In the genomic region with DNA sequence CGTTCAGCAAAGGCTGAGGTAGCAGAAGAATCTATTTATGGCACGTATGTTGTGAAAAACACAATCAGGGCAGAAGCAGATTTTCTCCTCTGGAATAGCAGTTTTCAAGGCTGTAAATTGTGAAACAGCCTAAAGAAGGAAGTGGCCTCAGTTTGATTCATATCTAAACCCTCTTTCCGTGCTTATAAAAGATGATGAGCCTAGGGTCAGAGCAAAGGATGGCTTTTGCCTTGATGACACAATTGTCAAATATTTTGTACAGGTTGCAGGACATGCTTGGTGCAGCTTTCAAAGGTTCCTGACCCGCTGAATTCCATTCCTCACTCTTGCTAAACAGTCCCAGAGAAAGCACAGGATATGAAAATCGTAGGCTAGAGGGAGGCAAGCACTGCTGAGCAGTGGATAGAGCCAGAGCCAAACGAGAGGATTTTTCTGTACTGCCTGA, we compare ENCODE assay signal across 11 cellular contexts.
DNase-seq lines count a peak whose midpoint lies in the region; ATAC-seq and TF ChIP-seq lines count a peak whose summit lies in the region.
"Had no signal": no experiment of that assay in that cellular context is flagged by ENCODE, and none has a peak within 500 bp of the region (broad histone marks: within the 10 kb centered on the region; RNA-seq: fewer than 3 reads in every experiment).

No MANE protein-coding gene starts in this region.

- H3K4me1 ChIP-seq in IMR-90 (ENCODE audit: control insufficient read depth, insufficient read depth, low read length) (peaks cover 22% of the 10 kb centered on the region), foreskin keratinocyte (peaks cover 14% of the 10 kb centered on the region)
- H3K4me1 ChIP-seq: tibial artery had no signal

- H2AK9ac ChIP-seq in IMR-90 (replicated peaks; ENCODE audit: low read depth, low read length, poor library complexity), result no peak overlapping the region

- H3K36me3 ChIP-seq in IMR-90 (ENCODE audit: control insufficient read depth, insufficient read depth, low read length), result no peaks in the 10 kb centered on the region
- H3K36me3 ChIP-seq: tibial artery had no signal

- H4K20me1 ChIP-seq in IMR-90 (ENCODE audit: insufficient read depth, low read length), result no peaks in the 10 kb centered on the region

- in situ Hi-C loops in IMR-90 (cut with MboI; ENCODE audit: low sequenced_read_pairs), result no loop called here

- H4K91ac ChIP-seq in IMR-90 (ENCODE audit: insufficient read depth, low read depth, low read length), result no peak overlapping the region; the same call in 1 of the 2 replicates

- no peak overlapping the region for H3K23ac ChIP-seq in IMR-90 (ENCODE audit: low read depth, low read length)

- peak overlapping the region; percentile 57; the same call in 1 of the 2 replicates for H3K4ac ChIP-seq in IMR-90 (ENCODE audit: low read depth, low read length)

- 0 out of 2 replicates have a peak overlapping the region, but pooled peaks have one; percentile 8 for H3K56ac ChIP-seq in IMR-90 (ENCODE audit: extremely low read depth, insufficient read depth, low read length)

- H3K4me2 ChIP-seq in IMR-90 (ENCODE audit: low read depth, low read length), result peak overlapping the region; percentile 50; the same call in 1 of the 2 replicates

- H3K4me3 ChIP-seq in IMR-90 (ENCODE audit: insufficient read depth, low read depth, low read length) (no peak overlapping the region), dorsolateral prefrontal cortex (no peak overlapping the region)
- H3K4me3 ChIP-seq: tibial artery had no signal

- peak overlapping the region; percentile 77; the same call in 1 of the 2 replicates for H2BK20ac ChIP-seq in IMR-90 (ENCODE audit: low read depth, low read length)

- H2BK5ac ChIP-seq in IMR-90 (ENCODE audit: low read depth, low read length, poor library complexity, severe bottlenecking), result peak overlapping the region; percentile 46

- no peak overlapping the region for H3K14ac ChIP-seq in IMR-90 (replicated peaks; ENCODE audit: low read depth, low read length)

- peaks cover 15% of the 10 kb centered on the region for H3K9me1 ChIP-seq in IMR-90 (ENCODE audit: insufficient read depth, low read length)

- H3K27me3 ChIP-seq in IMR-90 (ENCODE audit: control insufficient read depth, insufficient read depth, low read length) (no peaks in the 10 kb centered on the region), foreskin keratinocyte (no peaks in the 10 kb centered on the region), dorsolateral prefrontal cortex (no peaks in the 10 kb centered on the region)
- H3K27me3 ChIP-seq: tibial artery had no signal

- CTCF ChIA-PET in IMR-90 (lab: Yijun Ruan, JAX), result interaction anchor here (0.7 to 1.2 kb wide), 2 partner anchors 36 to 253 kb away, joined by 3 read pairs; no protein-coding TSS in a partner anchor

- H4K8ac ChIP-seq in IMR-90 (ENCODE audit: low read depth in 2 of 2, low read length in 2 of 2), result peak overlapping the region; percentile 6 to 16; a peak in 1 of 4 replicates

- BruUV-seq in IMR-90 (replicated peaks; lab: Mats Ljungman, UMichigan), result no TSS peak

- intact Hi-C loops in IMR-90 (cut with micrococcal nuclease), result loop anchor here (2.0 kb wide), 1 partner anchor 252 kb away; no protein-coding TSS in a partner anchor
- intact Hi-C loops in dorsolateral prefrontal cortex (cut with DNase I), result no loop called here
- intact Hi-C loops in posterior vena cava (cut with DNase I), result no loop called here

- H2AK5ac ChIP-seq in IMR-90 (ENCODE audit: low read depth, low read length), result 0 out of 2 replicates have a peak overlapping the region, but pooled peaks have one; percentile 18

- TF ChIP-seq CTCF in IMR-90 (conservative IDR thresholded peaks at IDR 0.05; ENCODE audit: low read depth, low read length), result no peak
- no peak for TF ChIP-seq CTCF in foreskin keratinocyte (conservative IDR thresholded peaks at IDR 0.05)
- no peak for TF ChIP-seq CTCF in dorsolateral prefrontal cortex (IDR thresholded peaks at IDR 0.05 in 54 of 56, conservative IDR thresholded peaks at IDR 0.05 in 2 of 56; ENCODE audit: low read depth in 1 of 56, partially characterized antibody in 56 of 56)

- no peaks in the 10 kb centered on the region for H3K9me3 ChIP-seq in IMR-90 (ENCODE audit: control insufficient read depth, insufficient read depth, low read length)
- H3K9me3 ChIP-seq: tibial artery had no signal

- H2AFZ ChIP-seq in IMR-90 (replicated peaks; ENCODE audit: low read length, poor library complexity), result peak overlapping the region; percentile 53

- H4K5ac ChIP-seq in IMR-90 (ENCODE audit: low read depth, low read length), result no peak overlapping the region

- TF ChIP-seq POLR2A in IMR-90 (IDR thresholded peaks at IDR 0.05; ENCODE audit: low read depth, low read length), result no peak

- TF ChIP-seq RAD21 in IMR-90 (IDR thresholded peaks at IDR 0.05; ENCODE audit: low read length), result no peak; the same call in 1 of the 2 replicates

- no CpG with 5 or more reads among the region's 6 CpGs for WGBS in IMR-90 (ENCODE audit: extremely low coverage in 2 of 2, insufficient read length in 1 of 2), 2 experiments

- H2BK120ac ChIP-seq in IMR-90 (ENCODE audit: low read depth, low read length), result peak overlapping the region; percentile 84; the same call in 1 of the 2 replicates

- H3K27ac ChIP-seq in IMR-90 (ENCODE audit: insufficient read depth, low read length), result no peak overlapping the region
- H3K27ac ChIP-seq in foreskin keratinocyte, result no peak overlapping the region
- H3K27ac ChIP-seq in dorsolateral prefrontal cortex, result no peak overlapping the region
- H3K27ac ChIP-seq: tibial artery had no signal

- H3K79me1 ChIP-seq in IMR-90 (ENCODE audit: low read depth in 1 of 2, low read length in 2 of 2), result no peaks in the 10 kb centered on the region

- POLR2A ChIA-PET in IMR-90 (lab: Charles Lee; ENCODE audit: unreplicated experiment), result interaction anchor here (0.7 kb wide), 1 partner anchor 31 kb away, joined by 3 read pairs; no protein-coding TSS in a partner anchor

- H3K18ac ChIP-seq in IMR-90 (ENCODE audit: low read depth, low read length), result no peak overlapping the region; the same call in 1 of the 2 replicates

- dilution Hi-C loops in IMR-90 (cut with HindIII; ENCODE audit: low sequenced_read_pairs, unreplicated experiment), result no loop called here

- 0 out of 3 replicates have a peak overlapping the region, but pooled peaks have one; percentile 81 for H2BK15ac ChIP-seq in IMR-90 (ENCODE audit: low read depth, low read length)

- peak; percentile 91 for ATAC-seq in IMR-90 (ENCODE audit: low read depth)
- ATAC-seq in foreskin keratinocyte, result no peak

- H3K9ac ChIP-seq in IMR-90 (ENCODE audit: low read depth, low read length), result no peak overlapping the region

- DNase-seq in AG08395 (ENCODE audit: low spot score) (peak; percentile 38), IMR-90 (peak; percentile 79), SKM-1 (lab: John Stamatoyannopoulos, UW; ENCODE audit: unreplicated experiment) (peak; percentile 80), foreskin keratinocyte (peak; percentile 50 to 78), dorsolateral prefrontal cortex (no peak), posterior vena cava (ENCODE audit: low spot score) (no peak), SK-N-DZ (ENCODE audit: low spot score) (no peak), NCI-H1048 (lab: John Stamatoyannopoulos, UW) (no peak)
- DNase-seq: NCI-H2171 treated with DMSO at 0.1 percent for 48 hours, SHP77 treated with DMSO at 0.1 percent for 48 hours, tibial artery had no signal

TF ChIP-seq in IMR-90, 13 proteins besides CTCF, POLR2A, EP300 and RAD21:
- TF ChIP-seq RFX5 (IDR thresholded peaks at IDR 0.05; ENCODE audit: low read depth, low read length) (no peak), CEBPB (IDR thresholded peaks at IDR 0.05; ENCODE audit: low read depth, low read length) (peak; percentile 41; the same call in 1 of the 2 replicates)
TF ChIP-seq in IMR-90: peak in this region for 1.

Comparison
In these comparisons a context has a peak if more than half of its experiments do, and no peak if none do; other contexts are left out.
1. DNase-seq: peak in AG08395 (single experiment), IMR-90 (single experiment), SKM-1 (single experiment) and foreskin keratinocyte (2 of 2); none in dorsolateral prefrontal cortex (0 of 10), posterior vena cava (single experiment), SK-N-DZ (single experiment) and NCI-H1048 (single experiment).